In the genomic region with DNA sequence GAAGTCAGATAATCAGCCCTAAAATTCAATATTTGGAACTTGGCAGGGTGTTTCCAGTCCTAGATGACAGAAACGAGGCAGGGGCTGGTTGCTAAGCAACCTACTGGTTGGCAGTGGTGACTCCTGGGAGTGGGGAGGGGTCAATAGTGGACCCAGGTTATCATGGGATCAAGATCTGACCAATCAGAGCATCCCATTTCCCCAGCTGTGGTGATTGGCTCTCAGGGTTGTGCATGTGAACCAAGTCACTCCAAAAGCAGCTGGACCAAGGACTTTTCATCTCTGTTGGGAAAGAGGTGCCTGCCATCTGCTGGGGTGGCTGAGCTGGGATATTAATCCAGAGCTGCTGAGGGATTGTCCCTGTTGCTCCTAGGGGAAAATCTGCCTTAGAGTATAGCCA, we compare ENCODE assay signal across 1 cellular context.
TF ChIP-seq lines count a peak whose summit lies in the region.

No MANE protein-coding gene starts in this region.

TF ChIP-seq in SK-N-SH treated with all-trans-retinoic acid at 6 μM for 48 hours, 23 proteins besides CTCF, POLR2A, EP300 and RAD21 (continued from another document):
- no peak for TF ChIP-seq GLIS3 (CRISPR knock-in tag; IDR thresholded peaks at IDR 0.05)
